In the genomic region with DNA sequence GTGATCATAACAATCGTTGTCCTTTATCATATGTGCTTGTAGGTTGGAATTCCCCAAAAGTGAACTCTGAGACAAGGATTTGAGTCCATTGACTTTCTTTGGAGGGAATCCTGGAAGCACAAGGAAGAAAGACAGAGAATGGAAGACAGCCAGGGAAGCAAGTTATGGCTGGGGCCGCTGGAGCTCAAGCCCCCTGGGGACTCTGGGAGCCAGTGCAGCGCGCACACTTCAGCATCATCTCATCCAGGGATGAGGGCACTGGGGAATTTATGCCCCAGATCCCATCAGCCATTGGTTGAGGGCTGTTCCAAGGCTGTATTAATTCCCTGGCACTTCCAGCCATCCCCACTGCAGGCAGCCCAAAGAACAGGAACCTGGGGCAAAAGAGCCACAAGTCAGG, we compare ENCODE assay signal across 17 cellular contexts.
DNase-seq lines count a peak whose midpoint lies in the region; ATAC-seq and TF ChIP-seq lines count a peak whose summit lies in the region.
"Had no signal": no experiment of that assay in that cellular context is flagged by ENCODE, and none has a peak within 500 bp of the region (broad histone marks: within the 10 kb centered on the region; RNA-seq: fewer than 3 reads in every experiment).

No MANE protein-coding gene starts in this region.

- H3K27ac ChIP-seq in left ventricle myocardium inferior (replicated peaks) (peak overlapping the region; percentile 51), heart left ventricle (peak overlapping the region in 6 of 12 donors; percentile 4 to 43 (median 32)), uterus (peak overlapping the region; percentile 53 to 57)

- TF ChIP-seq CTCF in left ventricle myocardium inferior (IDR thresholded peaks at IDR 0.05; ENCODE audit: borderline replicate concordance) (no peak), heart left ventricle (IDR thresholded peaks at IDR 0.05) (no peak), mesothelial cell of epicardium (IDR thresholded peaks at IDR 0.05; ENCODE audit: unreplicated experiment) (no peak), uterus (IDR thresholded peaks at IDR 0.05) (no peak)

- H3K4me3 ChIP-seq in left ventricle myocardium inferior: no peak overlapping the region
- no peak overlapping the region for H3K4me3 ChIP-seq in heart left ventricle
- H3K4me3 ChIP-seq in uterus: no peak overlapping the region

- H3K36me3 ChIP-seq in left ventricle myocardium inferior (no peaks in the 10 kb centered on the region), heart left ventricle (no peaks in the 10 kb centered on the region), uterus (no peaks in the 10 kb centered on the region)

- no peaks in the 10 kb centered on the region for H3K36me3 Mint-ChIP-seq in mesothelial cell of epicardium
- H3K36me3 Mint-ChIP-seq: CD4-positive, alpha-beta memory T cell had no signal

- H3K9me3 Mint-ChIP-seq in mesothelial cell of epicardium: no peaks in the 10 kb centered on the region

- TF ChIP-seq POLR2A in heart left ventricle (IDR thresholded peaks at IDR 0.05) (no peak), uterus (IDR thresholded peaks at IDR 0.05) (no peak)

- no peak for ATAC-seq in heart left ventricle
- no peak for ATAC-seq in HG03565 (IDR thresholded peaks at IDR 0.05; ENCODE audit: unreplicated experiment)
- ATAC-seq in HG02884 (IDR thresholded peaks at IDR 0.05; ENCODE audit: unreplicated experiment): no peak
- ATAC-seq: HCT116 had no signal

- H3K4me3 Mint-ChIP-seq in mesothelial cell of epicardium: no peak overlapping the region
- H3K4me3 Mint-ChIP-seq: CD4-positive, alpha-beta memory T cell had no signal

- H3K4me1 Mint-ChIP-seq in mesothelial cell of epicardium: peaks cover 13% of the 10 kb centered on the region

- intact Hi-C loops in left ventricle myocardium inferior (cut with micrococcal nuclease) (no loop called here), heart left ventricle (cut with DNase I) (no loop called here), uterus (cut with DNase I; ENCODE audit: low total_unique reads) (no loop called here)

- no peak for DNase-seq in left ventricle myocardium inferior
- DNase-seq in heart left ventricle: no peak
- DNase-seq in NCI-H2171 (lab: John Stamatoyannopoulos, UW): peak; percentile 53
- DNase-seq in mesothelial cell of epicardium (ENCODE audit: low spot score in 2 of 2, unreplicated experiment in 2 of 2): no peak
- DNase-seq in uterus: no peak
- DNase-seq in occipital lobe (lab: John Stamatoyannopoulos, UW): no peak
- DNase-seq: Calu3; CD4-positive, alpha-beta memory T cell; DMS53; KG1; NCI-H1417 treated with DMSO at 0.1 percent for 48 hours; NCI-H446; NK-92 treated with Interleukin-12 subunit alpha and Interleukin-12 subunit beta, amount 100 ng/mL, for 24 hours; SHP77 treated with DMSO at 0.1 percent for 48 hours had no signal

- peaks cover 7% of the 10 kb centered on the region for H3K27me3 Mint-ChIP-seq in mesothelial cell of epicardium (ENCODE audit: low read depth)

- H3K4me1 ChIP-seq in left ventricle myocardium inferior (peaks cover 34% of the 10 kb centered on the region), heart left ventricle (peaks cover 0 to 49% (median 14%) of the 10 kb centered on the region in 12 donors), uterus (no peaks in the 10 kb centered on the region)

- WGBS in heart left ventricle, 4 donors: 47 to 69% (median 55%) methylated on average over 4 of the region's 4 CpGs

- H3K27me3 ChIP-seq in left ventricle myocardium inferior (ENCODE audit: low read depth) (peaks cover 16% of the 10 kb centered on the region), heart left ventricle (peaks cover 0 to 5% (median 0%) of the 10 kb centered on the region in 9 donors), uterus (no peaks in the 10 kb centered on the region)

- H3K9me3 ChIP-seq in left ventricle myocardium inferior (replicated peaks): no peaks in the 10 kb centered on the region
- H3K9me3 ChIP-seq in heart left ventricle: no peaks in the 10 kb centered on the region
- no peaks in the 10 kb centered on the region for H3K9me3 ChIP-seq in uterus

- H3K27ac Mint-ChIP-seq in mesothelial cell of epicardium: peak overlapping the region; percentile 65
- H3K27ac Mint-ChIP-seq: CD4-positive, alpha-beta memory T cell had no signal
